1 cellular context compared by ENCODE assay signal in genomic region chr1:225451340-225451739, GRCh38.
TF ChIP-seq lines count a peak whose summit lies in the region.

No MANE protein-coding gene starts in this region.

TF ChIP-seq in IMR-90, 13 proteins besides CTCF, POLR2A, EP300 and RAD21 (continued from another document):
- TF ChIP-seq, protein P1, sequence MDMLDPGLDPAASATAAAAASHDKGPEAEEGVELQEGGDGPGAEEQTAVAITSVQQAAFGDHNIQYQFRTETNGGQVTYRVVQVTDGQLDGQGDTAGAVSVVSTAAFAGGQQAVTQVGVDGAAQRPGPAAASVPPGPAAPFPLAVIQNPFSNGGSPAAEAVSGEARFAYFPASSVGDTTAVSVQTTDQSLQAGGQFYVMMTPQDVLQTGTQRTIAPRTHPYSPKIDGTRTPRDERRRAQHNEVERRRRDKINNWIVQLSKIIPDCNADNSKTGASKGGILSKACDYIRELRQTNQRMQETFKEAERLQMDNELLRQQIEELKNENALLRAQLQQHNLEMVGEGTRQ (IDR thresholded peaks at IDR 0.05; ENCODE audit: low read depth, low read length): no peak
- no peak for TF ChIP-seq SMC3 (IDR thresholded peaks at IDR 0.05; ENCODE audit: low read depth, low read length)
- TF ChIP-seq, protein P2, sequence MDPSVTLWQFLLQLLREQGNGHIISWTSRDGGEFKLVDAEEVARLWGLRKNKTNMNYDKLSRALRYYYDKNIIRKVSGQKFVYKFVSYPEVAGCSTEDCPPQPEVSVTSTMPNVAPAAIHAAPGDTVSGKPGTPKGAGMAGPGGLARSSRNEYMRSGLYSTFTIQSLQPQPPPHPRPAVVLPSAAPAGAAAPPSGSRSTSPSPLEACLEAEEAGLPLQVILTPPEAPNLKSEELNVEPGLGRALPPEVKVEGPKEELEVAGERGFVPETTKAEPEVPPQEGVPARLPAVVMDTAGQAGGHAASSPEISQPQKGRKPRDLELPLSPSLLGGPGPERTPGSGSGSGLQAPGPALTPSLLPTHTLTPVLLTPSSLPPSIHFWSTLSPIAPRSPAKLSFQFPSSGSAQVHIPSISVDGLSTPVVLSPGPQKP (IDR thresholded peaks at IDR 0.05; ENCODE audit: borderline replicate concordance, low read depth, low read length): no peak
- TF ChIP-seq BHLHE40 (IDR thresholded peaks at IDR 0.05; ENCODE audit: low read depth, low read length): no peak
- no peak for TF ChIP-seq MAZ (IDR thresholded peaks at IDR 0.05; ENCODE audit: borderline replicate concordance, low read depth, low read length)
